ENCODE assay signal across 25 cellular contexts in genomic region chr4:13201241-13201640, GRCh38.
"Had no signal": no experiment of that assay in that cellular context is flagged by ENCODE, and none has a peak within 500 bp of the region (broad histone marks: within the 10 kb centered on the region; RNA-seq: fewer than 3 reads in every experiment).

No MANE protein-coding gene starts in this region.

- ATAC-seq: mucosa of descending colon; naive thymus-derived CD4-positive, alpha-beta T cell; natural killer cell treated with Interleukin-12 subunit alpha and Interleukin-12 subunit beta and Interleukin-15 and Interleukin-18, amount 100 ng/mL, for 72 hours; right cardiac atrium; sciatic nerve; stimulated activated memory B cell treated with anti-CD40 and anti-IgM and Interleukin-4, amounts not matched to agents 10 μg/mL and 1 μg/mL and 100 μg/mL, for 72 hours; upper lobe of right lung had no signal

- DNase-seq: hippocampal formation; immature natural killer cell; kidney; left ventricle myocardium inferior; midbrain; mucosa of descending colon; naive thymus-derived CD4-positive, alpha-beta T cell; ovary; retina; right cardiac atrium; stimulated activated CD4-positive, alpha-beta T cell treated with anti-CD3 and anti-CD28 coated beads, Interleukin-1b, Interleukin-23, amount 100 ng/mL, for 48 hours; stimulated activated CD4-positive, alpha-beta T cell treated with anti-CD3 and anti-CD28 coated beads, Interleukin-2, amount 100 ng/mL, for 48 hours; stimulated activated CD4-positive, alpha-beta T cell treated with anti-CD3 and anti-CD28 coated beads, Interleukin-4, amount 100 ng/mL, for 4 hours; stimulated activated CD8-positive, alpha-beta memory T cell treated with anti-CD3 and anti-CD28 coated beads, Interleukin-4, amount 100 ng/mL, for 48 hours; stimulated activated naive CD4-positive, alpha-beta T cell treated with Interleukin-2 at 50 U/mL for 16 hours; tibial artery; trophoblast cell; upper lobe of right lung had no signal

- H3K27ac ChIP-seq: left ventricle myocardium inferior, ovary, skin epidermis, suprapubic skin, thoracic aorta, tibial artery, upper lobe of right lung had no signal

- H3K4me3 ChIP-seq: left ventricle myocardium inferior, lung, mucosa of descending colon, ovary, skin epidermis, suprapubic skin, thoracic aorta, tibial artery, upper lobe of right lung had no signal

- H3K27me3 ChIP-seq: ovary, suprapubic skin, tibial artery, upper lobe of right lung had no signal

- H3K36me3 ChIP-seq: left ventricle myocardium inferior, ovary, suprapubic skin, thoracic aorta, tibial artery, upper lobe of right lung had no signal

- H3K9me3 ChIP-seq: left ventricle myocardium inferior, mucosa of descending colon, ovary, suprapubic skin, thoracic aorta, tibial artery, upper lobe of right lung had no signal

- H3K4me1 ChIP-seq: suprapubic skin, tibial artery, upper lobe of right lung had no signal
